1 cellular context compared by ENCODE assay signal in the genomic region with DNA sequence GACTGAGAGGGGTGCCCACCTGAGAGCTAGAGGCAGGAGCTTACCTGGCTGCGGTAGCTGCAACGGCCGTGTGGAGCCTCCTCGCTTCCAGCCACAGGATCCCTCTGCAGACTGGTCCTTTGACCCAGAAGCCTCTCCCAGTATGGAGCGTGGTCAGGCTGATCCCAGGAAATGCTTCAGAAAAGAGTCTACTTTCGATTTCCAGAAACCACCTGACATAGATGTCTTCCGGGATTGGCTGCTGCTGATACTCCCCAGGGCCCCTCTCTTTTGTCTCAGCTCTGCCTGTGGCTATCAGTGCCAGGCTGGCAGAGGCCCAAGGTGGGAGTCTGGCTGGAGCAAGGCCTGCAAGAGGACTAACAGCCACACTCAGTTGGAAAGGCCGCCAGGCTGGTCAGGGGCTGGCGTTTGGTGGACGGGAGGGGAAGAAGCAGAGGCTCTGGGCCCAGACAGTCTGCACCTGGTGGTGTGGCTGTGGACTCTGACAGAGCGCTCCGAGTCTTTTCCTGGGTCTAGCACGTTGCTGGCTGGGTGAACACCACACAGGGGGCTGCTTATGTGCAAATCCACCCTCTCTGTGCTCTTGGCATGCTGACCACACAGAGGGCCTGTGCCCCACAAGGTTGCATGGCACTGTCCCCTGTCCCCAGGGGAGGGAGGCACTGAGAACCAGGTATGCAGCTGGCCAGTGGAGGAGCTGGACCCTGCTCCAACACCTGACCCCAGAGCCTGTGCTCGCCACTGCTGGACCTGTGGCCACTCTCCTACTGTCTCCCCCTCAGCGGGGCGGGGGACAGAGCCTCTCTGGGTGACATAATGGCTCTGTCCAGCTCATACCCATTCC.
TF ChIP-seq lines count a peak whose summit lies in the region.

A gene with protein sequence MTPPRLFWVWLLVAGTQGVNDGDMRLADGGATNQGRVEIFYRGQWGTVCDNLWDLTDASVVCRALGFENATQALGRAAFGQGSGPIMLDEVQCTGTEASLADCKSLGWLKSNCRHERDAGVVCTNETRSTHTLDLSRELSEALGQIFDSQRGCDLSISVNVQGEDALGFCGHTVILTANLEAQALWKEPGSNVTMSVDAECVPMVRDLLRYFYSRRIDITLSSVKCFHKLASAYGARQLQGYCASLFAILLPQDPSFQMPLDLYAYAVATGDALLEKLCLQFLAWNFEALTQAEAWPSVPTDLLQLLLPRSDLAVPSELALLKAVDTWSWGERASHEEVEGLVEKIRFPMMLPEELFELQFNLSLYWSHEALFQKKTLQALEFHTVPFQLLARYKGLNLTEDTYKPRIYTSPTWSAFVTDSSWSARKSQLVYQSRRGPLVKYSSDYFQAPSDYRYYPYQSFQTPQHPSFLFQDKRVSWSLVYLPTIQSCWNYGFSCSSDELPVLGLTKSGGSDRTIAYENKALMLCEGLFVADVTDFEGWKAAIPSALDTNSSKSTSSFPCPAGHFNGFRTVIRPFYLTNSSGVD (minus strand): TSS at position 144 of the 844 bp plus-strand sequence. CDS start 2,732 bp downstream, outside the sequence.

TF ChIP-seq in HepG2, 621 proteins besides CTCF, POLR2A, EP300 and RAD21 (continued from another document and continues in another):
- no peak for TF ChIP-seq ZNF530 (CRISPR knock-in tag; IDR thresholded peaks at IDR 0.05; ENCODE audit: low read depth)
- no peak for TF ChIP-seq ZNF644 (CRISPR knock-in tag; IDR thresholded peaks at IDR 0.05; ENCODE audit: low read depth)
- no peak for TF ChIP-seq ZNF10 (CRISPR knock-in tag; IDR thresholded peaks at IDR 0.05; ENCODE audit: borderline replicate concordance, low read depth)
- TF ChIP-seq KMT2A (CRISPR knock-in tag; IDR thresholded peaks at IDR 0.05) = peak; percentile 66; the same call in 1 of the 2 replicates
- no peak; the same call in 1 of the 2 replicates for TF ChIP-seq ZNF746 (CRISPR knock-in tag; IDR thresholded peaks at IDR 0.05)
- 0 out of 2 replicates have a peak, but pooled peaks have one; percentile 4 for TF ChIP-seq ZNF460 (CRISPR knock-in tag; IDR thresholded peaks at IDR 0.05; ENCODE audit: borderline replicate concordance)
- TF ChIP-seq, protein P1, sequence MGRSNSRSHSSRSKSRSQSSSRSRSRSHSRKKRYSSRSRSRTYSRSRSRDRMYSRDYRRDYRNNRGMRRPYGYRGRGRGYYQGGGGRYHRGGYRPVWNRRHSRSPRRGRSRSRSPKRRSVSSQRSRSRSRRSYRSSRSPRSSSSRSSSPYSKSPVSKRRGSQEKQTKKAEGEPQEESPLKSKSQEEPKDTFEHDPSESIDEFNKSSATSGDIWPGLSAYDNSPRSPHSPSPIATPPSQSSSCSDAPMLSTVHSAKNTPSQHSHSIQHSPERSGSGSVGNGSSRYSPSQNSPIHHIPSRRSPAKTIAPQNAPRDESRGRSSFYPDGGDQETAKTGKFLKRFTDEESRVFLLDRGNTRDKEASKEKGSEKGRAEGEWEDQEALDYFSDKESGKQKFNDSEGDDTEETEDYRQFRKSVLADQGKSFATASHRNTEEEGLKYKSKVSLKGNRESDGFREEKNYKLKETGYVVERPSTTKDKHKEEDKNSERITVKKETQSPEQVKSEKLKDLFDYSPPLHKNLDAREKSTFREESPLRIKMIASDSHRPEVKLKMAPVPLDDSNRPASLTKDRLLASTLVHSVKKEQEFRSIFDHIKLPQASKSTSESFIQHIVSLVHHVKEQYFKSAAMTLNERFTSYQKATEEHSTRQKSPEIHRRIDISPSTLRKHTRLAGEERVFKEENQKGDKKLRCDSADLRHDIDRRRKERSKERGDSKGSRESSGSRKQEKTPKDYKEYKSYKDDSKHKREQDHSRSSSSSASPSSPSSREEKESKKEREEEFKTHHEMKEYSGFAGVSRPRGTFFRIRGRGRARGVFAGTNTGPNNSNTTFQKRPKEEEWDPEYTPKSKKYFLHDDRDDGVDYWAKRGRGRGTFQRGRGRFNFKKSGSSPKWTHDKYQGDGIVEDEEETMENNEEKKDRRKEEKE (IDR thresholded peaks at IDR 0.05) = no peak
- peak; percentile 68; the same call in 1 of the 2 replicates for TF ChIP-seq SNAI1 (CRISPR knock-in tag; IDR thresholded peaks at IDR 0.05; ENCODE audit: borderline replicate concordance)
- TF ChIP-seq, protein P2, sequence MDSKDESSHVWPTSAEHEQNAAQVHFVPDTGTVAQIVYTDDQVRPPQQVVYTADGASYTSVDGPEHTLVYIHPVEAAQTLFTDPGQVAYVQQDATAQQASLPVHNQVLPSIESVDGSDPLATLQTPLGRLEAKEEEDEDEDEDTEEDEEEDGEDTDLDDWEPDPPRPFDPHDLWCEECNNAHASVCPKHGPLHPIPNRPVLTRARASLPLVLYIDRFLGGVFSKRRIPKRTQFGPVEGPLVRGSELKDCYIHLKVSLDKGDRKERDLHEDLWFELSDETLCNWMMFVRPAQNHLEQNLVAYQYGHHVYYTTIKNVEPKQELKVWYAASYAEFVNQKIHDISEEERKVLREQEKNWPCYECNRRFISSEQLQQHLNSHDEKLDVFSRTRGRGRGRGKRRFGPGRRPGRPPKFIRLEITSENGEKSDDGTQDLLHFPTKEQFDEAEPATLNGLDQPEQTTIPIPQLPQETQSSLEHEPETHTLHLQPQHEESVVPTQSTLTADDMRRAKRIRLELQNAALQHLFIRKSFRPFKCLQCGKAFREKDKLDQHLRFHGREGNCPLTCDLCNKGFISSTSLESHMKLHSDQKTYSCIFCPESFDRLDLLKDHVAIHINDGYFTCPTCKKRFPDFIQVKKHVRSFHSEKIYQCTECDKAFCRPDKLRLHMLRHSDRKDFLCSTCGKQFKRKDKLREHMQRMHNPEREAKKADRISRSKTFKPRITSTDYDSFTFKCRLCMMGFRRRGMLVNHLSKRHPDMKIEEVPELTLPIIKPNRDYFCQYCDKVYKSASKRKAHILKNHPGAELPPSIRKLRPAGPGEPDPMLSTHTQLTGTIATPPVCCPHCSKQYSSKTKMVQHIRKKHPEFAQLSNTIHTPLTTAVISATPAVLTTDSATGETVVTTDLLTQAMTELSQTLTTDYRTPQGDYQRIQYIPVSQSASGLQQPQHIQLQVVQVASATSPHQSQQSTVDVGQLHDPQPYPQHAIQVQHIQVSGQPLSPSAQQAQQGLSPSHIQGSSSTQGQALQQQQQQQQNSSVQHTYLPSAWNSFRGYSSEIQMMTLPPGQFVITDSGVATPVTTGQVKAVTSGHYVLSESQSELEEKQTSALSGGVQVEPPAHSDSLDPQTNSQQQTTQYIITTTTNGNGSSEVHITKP (CRISPR knock-in tag; IDR thresholded peaks at IDR 0.05; ENCODE audit: low read depth) = no peak; the same call in 1 of the 2 replicates
- TF ChIP-seq, protein P3, sequence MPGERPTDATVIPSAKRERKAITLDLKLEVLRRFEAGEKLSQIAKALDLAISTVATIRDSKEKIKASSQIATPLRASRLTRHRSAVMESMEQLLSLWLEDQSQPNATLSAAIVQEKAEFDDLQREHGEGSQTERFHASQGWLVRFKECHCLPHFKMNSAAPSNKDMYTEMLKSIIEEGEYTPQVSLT (CRISPR knock-in tag; IDR thresholded peaks at IDR 0.05; ENCODE audit: borderline replicate concordance, low read depth) = no peak; the same call in 1 of the 2 replicates
- no peak for TF ChIP-seq ZNF672 (CRISPR knock-in tag; IDR thresholded peaks at IDR 0.05)
- TF ChIP-seq PHF20 (CRISPR knock-in tag; IDR thresholded peaks at IDR 0.05) = peak; percentile 74
- peak; percentile 76 for TF ChIP-seq NFYB (CRISPR knock-in tag; IDR thresholded peaks at IDR 0.05)
- TF ChIP-seq ASH2L (IDR thresholded peaks at IDR 0.05; ENCODE audit: insufficient read length, low read depth, low read length) = no peak
- peak; percentile 69 for TF ChIP-seq ZNF724P (CRISPR knock-in tag; IDR thresholded peaks at IDR 0.05; ENCODE audit: borderline replicate concordance)
- TF ChIP-seq ZNF720 (CRISPR knock-in tag; IDR thresholded peaks at IDR 0.05) = peak; percentile 73; the same call in 1 of the 2 replicates
- TF ChIP-seq, protein P4, sequence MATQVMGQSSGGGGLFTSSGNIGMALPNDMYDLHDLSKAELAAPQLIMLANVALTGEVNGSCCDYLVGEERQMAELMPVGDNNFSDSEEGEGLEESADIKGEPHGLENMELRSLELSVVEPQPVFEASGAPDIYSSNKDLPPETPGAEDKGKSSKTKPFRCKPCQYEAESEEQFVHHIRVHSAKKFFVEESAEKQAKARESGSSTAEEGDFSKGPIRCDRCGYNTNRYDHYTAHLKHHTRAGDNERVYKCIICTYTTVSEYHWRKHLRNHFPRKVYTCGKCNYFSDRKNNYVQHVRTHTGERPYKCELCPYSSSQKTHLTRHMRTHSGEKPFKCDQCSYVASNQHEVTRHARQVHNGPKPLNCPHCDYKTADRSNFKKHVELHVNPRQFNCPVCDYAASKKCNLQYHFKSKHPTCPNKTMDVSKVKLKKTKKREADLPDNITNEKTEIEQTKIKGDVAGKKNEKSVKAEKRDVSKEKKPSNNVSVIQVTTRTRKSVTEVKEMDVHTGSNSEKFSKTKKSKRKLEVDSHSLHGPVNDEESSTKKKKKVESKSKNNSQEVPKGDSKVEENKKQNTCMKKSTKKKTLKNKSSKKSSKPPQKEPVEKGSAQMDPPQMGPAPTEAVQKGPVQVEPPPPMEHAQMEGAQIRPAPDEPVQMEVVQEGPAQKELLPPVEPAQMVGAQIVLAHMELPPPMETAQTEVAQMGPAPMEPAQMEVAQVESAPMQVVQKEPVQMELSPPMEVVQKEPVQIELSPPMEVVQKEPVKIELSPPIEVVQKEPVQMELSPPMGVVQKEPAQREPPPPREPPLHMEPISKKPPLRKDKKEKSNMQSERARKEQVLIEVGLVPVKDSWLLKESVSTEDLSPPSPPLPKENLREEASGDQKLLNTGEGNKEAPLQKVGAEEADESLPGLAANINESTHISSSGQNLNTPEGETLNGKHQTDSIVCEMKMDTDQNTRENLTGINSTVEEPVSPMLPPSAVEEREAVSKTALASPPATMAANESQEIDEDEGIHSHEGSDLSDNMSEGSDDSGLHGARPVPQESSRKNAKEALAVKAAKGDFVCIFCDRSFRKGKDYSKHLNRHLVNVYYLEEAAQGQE (IDR thresholded peaks at IDR 0.05; ENCODE audit: borderline replicate concordance in 1 of 2, low read depth in 1 of 2, low read length in 2 of 2) = peak in 1 of 2 experiments; percentile 66; a peak in 2 of 4 replicates
- peak; percentile 83; the same call in 1 of the 2 replicates for TF ChIP-seq DNMT3B (CRISPR knock-in tag; conservative IDR thresholded peaks at IDR 0.05)
- peak; percentile 55 for TF ChIP-seq JUND (CRISPR knock-in tag; IDR thresholded peaks at IDR 0.05)
- TF ChIP-seq, protein P5, sequence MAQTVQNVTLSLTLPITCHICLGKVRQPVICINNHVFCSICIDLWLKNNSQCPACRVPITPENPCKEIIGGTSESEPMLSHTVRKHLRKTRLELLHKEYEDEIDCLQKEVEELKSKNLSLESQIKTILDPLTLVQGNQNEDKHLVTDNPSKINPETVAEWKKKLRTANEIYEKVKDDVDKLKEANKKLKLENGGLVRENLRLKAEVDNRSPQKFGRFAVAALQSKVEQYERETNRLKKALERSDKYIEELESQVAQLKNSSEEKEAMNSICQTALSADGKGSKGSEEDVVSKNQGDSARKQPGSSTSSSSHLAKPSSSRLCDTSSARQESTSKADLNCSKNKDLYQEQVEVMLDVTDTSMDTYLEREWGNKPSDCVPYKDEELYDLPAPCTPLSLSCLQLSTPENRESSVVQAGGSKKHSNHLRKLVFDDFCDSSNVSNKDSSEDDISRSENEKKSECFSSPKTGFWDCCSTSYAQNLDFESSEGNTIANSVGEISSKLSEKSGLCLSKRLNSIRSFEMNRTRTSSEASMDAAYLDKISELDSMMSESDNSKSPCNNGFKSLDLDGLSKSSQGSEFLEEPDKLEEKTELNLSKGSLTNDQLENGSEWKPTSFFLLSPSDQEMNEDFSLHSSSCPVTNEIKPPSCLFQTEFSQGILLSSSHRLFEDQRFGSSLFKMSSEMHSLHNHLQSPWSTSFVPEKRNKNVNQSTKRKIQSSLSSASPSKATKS (CRISPR knock-in tag; IDR thresholded peaks at IDR 0.05) = 0 out of 2 replicates have a peak, but pooled peaks have one; percentile 5
- TF ChIP-seq ZNF629 (CRISPR knock-in tag; conservative IDR thresholded peaks at IDR 0.05) = no peak; the same call in 1 of the 2 replicates
- TF ChIP-seq, protein P6, sequence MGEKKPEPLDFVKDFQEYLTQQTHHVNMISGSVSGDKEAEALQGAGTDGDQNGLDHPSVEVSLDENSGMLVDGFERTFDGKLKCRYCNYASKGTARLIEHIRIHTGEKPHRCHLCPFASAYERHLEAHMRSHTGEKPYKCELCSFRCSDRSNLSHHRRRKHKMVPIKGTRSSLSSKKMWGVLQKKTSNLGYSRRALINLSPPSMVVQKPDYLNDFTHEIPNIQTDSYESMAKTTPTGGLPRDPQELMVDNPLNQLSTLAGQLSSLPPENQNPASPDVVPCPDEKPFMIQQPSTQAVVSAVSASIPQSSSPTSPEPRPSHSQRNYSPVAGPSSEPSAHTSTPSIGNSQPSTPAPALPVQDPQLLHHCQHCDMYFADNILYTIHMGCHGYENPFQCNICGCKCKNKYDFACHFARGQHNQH (CRISPR knock-in tag; IDR thresholded peaks at IDR 0.05) = peak; percentile 50
- peak; percentile 77 for TF ChIP-seq ZMAT3 (CRISPR knock-in tag; conservative IDR thresholded peaks at IDR 0.05)
- TF ChIP-seq ZNF550 (CRISPR knock-in tag; IDR thresholded peaks at IDR 0.05; ENCODE audit: borderline replicate concordance) = 0 out of 2 replicates have a peak, but pooled peaks have one; percentile 12
- TF ChIP-seq TRIM24 (CRISPR knock-in tag; IDR thresholded peaks at IDR 0.05) = no peak
- TF ChIP-seq NFIC (IDR thresholded peaks at IDR 0.05; ENCODE audit: low read length) = no peak
- peak; percentile 15; the same call in 1 of the 2 replicates for TF ChIP-seq ESRRA (CRISPR knock-in tag; IDR thresholded peaks at IDR 0.05; ENCODE audit: low read depth)
- no peak for TF ChIP-seq MTF1 (CRISPR knock-in tag; IDR thresholded peaks at IDR 0.05)
- TF ChIP-seq SMYD3 (CRISPR knock-in tag; IDR thresholded peaks at IDR 0.05) = no peak
- 0 out of 2 replicates have a peak, but pooled peaks have one; percentile 4 for TF ChIP-seq MTA1 (CRISPR knock-in tag; IDR thresholded peaks at IDR 0.05; ENCODE audit: borderline replicate concordance)
- no peak; the same call in 1 of the 2 replicates for TF ChIP-seq ZKSCAN5 (CRISPR knock-in tag; IDR thresholded peaks at IDR 0.05)
- TF ChIP-seq, protein P7, sequence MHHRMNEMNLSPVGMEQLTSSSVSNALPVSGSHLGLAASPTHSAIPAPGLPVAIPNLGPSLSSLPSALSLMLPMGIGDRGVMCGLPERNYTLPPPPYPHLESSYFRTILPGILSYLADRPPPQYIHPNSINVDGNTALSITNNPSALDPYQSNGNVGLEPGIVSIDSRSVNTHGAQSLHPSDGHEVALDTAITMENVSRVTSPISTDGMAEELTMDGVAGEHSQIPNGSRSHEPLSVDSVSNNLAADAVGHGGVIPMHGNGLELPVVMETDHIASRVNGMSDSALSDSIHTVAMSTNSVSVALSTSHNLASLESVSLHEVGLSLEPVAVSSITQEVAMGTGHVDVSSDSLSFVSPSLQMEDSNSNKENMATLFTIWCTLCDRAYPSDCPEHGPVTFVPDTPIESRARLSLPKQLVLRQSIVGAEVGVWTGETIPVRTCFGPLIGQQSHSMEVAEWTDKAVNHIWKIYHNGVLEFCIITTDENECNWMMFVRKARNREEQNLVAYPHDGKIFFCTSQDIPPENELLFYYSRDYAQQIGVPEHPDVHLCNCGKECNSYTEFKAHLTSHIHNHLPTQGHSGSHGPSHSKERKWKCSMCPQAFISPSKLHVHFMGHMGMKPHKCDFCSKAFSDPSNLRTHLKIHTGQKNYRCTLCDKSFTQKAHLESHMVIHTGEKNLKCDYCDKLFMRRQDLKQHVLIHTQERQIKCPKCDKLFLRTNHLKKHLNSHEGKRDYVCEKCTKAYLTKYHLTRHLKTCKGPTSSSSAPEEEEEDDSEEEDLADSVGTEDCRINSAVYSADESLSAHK (CRISPR knock-in tag; IDR thresholded peaks at IDR 0.05; ENCODE audit: borderline replicate concordance) = no peak
- TF ChIP-seq ZNF790 (CRISPR knock-in tag; IDR thresholded peaks at IDR 0.05; ENCODE audit: borderline replicate concordance) = peak; percentile 52; the same call in 1 of the 2 replicates
- TF ChIP-seq ZNF432 (CRISPR knock-in tag; IDR thresholded peaks at IDR 0.05; ENCODE audit: borderline replicate concordance) = no peak
- TF ChIP-seq FOXC1 (CRISPR knock-in tag; IDR thresholded peaks at IDR 0.05; ENCODE audit: borderline replicate concordance) = peak; percentile 92
- TF ChIP-seq ARNTL (CRISPR knock-in tag; IDR thresholded peaks at IDR 0.05) = no peak
- peak; percentile 87 for TF ChIP-seq GATA4 (IDR thresholded peaks at IDR 0.05; ENCODE audit: borderline replicate concordance, low read depth)
